ENCODE assay signal across 27 cellular contexts in genomic region chr5:170480277-170480676, GRCh38. TPM values are rescaled to one million over a fixed set of nuclear protein-coding genes. Genes with fewer than 3 reads are reported as not detected.
"Had no signal": no experiment of that assay in that cellular context is flagged by ENCODE, and none has a peak within 500 bp of the region (broad histone marks: within the 10 kb centered on the region; RNA-seq: fewer than 3 reads in every experiment).

No MANE protein-coding gene starts in this region.

- H3K4me3 ChIP-seq: ascending aorta, K562, SK-N-MC had no signal

- H3K27me3 ChIP-seq: ascending aorta had no signal

- ATAC-seq: activated CD8-positive, alpha-beta T cell treated with anti-CD3 and anti-CD28 coated beads, Interleukin-2, amount 10 ng/mL, durations not matched to agents 7 days and 5 days; activated naive CD4-positive, alpha-beta T cell treated with anti-CD3 and anti-CD28 coated beads, Interleukin-2, amount 50 U/mL, for 72 hours; activated naive CD8-positive, alpha-beta T cell treated with anti-CD3 and anti-CD28 coated beads, Interleukin-2, amount 50 U/mL, for 24 hours; K562; Right ventricle myocardium inferior; WTC11 had no signal

- FAIRE-seq: K562 had no signal

- H3K36me3 ChIP-seq: ascending aorta had no signal

- H3K9me3 ChIP-seq: ascending aorta had no signal

- H3K27ac ChIP-seq: ascending aorta, SK-N-MC had no signal

- H3K4me1 ChIP-seq: ascending aorta had no signal

- DNase-seq: activated CD4-positive, alpha-beta T cell treated with anti-CD3 and anti-CD28 coated beads for 48 hours; activated CD4-positive, alpha-beta T cell treated with anti-CD3 and anti-CD28 coated beads, Interleukin-2, amount 50 U/mL, for 4 hours; activated CD4-positive, CD25-positive, alpha-beta regulatory T cell treated with anti-CD3 and anti-CD28 coated beads, Interleukin-2, amount 50 U/mL, for 72 hours; activated CD8-positive, alpha-beta memory T cell treated with anti-CD3 and anti-CD28 coated beads, Interleukin-2, amount 50 U/mL, for 48 hours; activated CD8-positive, alpha-beta T cell treated with anti-CD3 and anti-CD28 coated beads, Interleukin-2, amount 10 ng/mL, durations not matched to agents 7 days and 5 days; activated naive CD8-positive, alpha-beta T cell treated with anti-CD3 and anti-CD28 coated beads, Interleukin-2, amount 50 U/mL, for 24 hours; activated T-cell treated with anti-CD3 and anti-CD28 coated beads, Interleukin-2, amount 50 U/mL, for 1 hour; amniotic stem cell; Karpas-422; MM.1S; NCI-H1105 treated with DMSO at 0.1 percent for 48 hours; NCI-H1436 treated with DMSO at 0.1 percent for 48 hours; NCI-H187; NCI-H2081; NCI-H2171 treated with DMSO at 0.1 percent for 48 hours; NCI-H345; NCI-H510A; NCI-H526 treated with DMSO at 0.1 percent for 48 hours; NCI-H82; RPMI8226 had no signal

RNA-seq across cellular contexts. Expression of gene KCNIP1, which starts 23.5 kb away (rescaled TPM):
- total RNA-seq: activated CD8-positive, alpha-beta T cell treated with anti-CD3 and anti-CD28 coated beads, Interleukin-2, amount 10 ng/mL, durations not matched to agents 7 days and 5 days; activated naive CD4-positive, alpha-beta T cell treated with anti-CD3 and anti-CD28 coated beads, Interleukin-2, amount 50 U/mL, for 72 hours; ascending aorta; K562; OCI-LY7; Right ventricle myocardium inferior had no signal
